8 cellular contexts compared by ENCODE assay signal in the genomic region with DNA sequence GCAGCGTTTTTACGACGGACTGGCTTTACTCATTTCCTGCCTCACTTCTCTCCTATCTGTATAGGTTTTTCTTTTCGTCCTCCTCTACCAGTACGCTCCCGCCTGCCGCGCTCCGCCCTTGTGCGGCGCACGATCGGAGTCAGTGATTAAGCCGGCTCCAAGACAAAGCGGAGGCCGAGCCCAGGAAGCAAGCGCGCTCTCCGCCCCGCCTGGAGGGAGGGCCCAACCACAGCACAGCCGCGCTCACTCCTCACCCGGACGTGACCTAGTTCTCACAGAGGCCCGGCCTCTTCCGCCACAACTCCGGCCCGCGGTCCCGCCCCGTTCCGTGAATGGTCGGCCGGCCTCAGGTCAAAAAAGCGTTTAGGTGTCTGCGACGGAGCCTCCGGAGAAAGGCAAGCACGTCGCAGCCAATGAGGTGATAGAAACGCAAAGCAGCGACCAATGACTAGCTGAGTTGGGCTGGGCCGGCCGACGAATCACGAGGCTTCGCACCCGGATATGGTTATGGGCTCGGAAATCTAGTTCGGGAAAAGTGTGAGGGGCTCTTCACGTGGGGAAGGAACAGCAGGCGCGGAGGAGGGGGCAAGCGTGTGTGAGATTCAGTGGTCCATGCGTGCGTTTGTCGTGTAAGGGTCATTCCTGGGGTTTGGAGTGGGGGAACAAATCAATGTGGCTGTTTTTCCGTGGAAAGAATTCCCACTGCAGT. TPM values are rescaled to one million over a fixed set of nuclear protein-coding genes. Genes with fewer than 3 reads are reported as not detected.
DNase-seq lines count a peak whose midpoint lies in the region; ATAC-seq and TF ChIP-seq lines count a peak whose summit lies in the region.

A gene with protein sequence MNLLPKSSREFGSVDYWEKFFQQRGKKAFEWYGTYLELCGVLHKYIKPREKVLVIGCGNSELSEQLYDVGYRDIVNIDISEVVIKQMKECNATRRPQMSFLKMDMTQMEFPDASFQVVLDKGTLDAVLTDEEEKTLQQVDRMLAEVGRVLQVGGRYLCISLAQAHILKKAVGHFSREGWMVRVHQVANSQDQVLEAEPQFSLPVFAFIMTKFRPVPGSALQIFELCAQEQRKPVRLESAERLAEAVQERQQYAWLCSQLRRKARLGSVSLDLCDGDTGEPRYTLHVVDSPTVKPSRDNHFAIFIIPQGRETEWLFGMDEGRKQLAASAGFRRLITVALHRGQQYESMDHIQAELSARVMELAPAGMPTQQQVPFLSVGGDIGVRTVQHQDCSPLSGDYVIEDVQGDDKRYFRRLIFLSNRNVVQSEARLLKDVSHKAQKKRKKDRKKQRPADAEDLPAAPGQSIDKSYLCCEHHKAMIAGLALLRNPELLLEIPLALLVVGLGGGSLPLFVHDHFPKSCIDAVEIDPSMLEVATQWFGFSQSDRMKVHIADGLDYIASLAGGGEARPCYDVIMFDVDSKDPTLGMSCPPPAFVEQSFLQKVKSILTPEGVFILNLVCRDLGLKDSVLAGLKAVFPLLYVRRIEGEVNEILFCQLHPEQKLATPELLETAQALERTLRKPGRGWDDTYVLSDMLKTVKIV (plus strand): TSS at position 494 of the 709 bp plus-strand sequence. CDS start 308 bp downstream, outside the sequence.

- ATAC-seq in GM19324 (IDR thresholded peaks at IDR 0.05; ENCODE audit: low FRiP score, unreplicated experiment) (peak; percentile 100), HG03469 (IDR thresholded peaks at IDR 0.05; ENCODE audit: unreplicated experiment) (peak; percentile 97)

- CTCF ChIA-PET in BJ (lab: Yijun Ruan, JAX), result interaction anchor here (0.7 to 2.6 kb wide), 4 partner anchors 19 to 205 kb away, joined by 3 to 13 read pairs (median 4); no protein-coding TSS in a partner anchor

- DNase-seq in BJ (ENCODE audit: low read depth) (peak; percentile 97), NCI-H526 treated with DMSO at 0.1 percent for 48 hours (lab: John Stamatoyannopoulos, UW) (peak; percentile 100), colonic mucosa (peak; percentile 99), kidney tubule cell (ENCODE audit: low spot score) (peak; percentile 100)
- DNase-seq in activated CD4-positive, alpha-beta T cell treated with anti-CD3 and anti-CD28 coated beads, Interleukin-2, amount 10 ng/mL, durations not matched to agents 24 days and 14 days, result peak; percentile 100
- DNase-seq in stimulated activated CD4-positive, alpha-beta T cell treated with anti-CD3 and anti-CD28 coated beads, Interleukin-1b, Interleukin-23, amount 100 ng/mL, for 24 hours (ENCODE audit: low read depth in 4 of 4, low spot score in 1 of 4), result peak; percentile 85 to 98 (median 92)

- H3K9me3 Mint-ChIP-seq in activated CD4-positive, alpha-beta T cell treated with anti-CD3 and anti-CD28 coated beads, Interleukin-2, amount 10 ng/mL, durations not matched to agents 24 days and 14 days, result no peaks in the 10 kb centered on the region

- POLR2A ChIA-PET in BJ (lab: Charles Lee), result interaction anchor here (1.2 kb wide), 1 partner anchor 27 kb away, joined by 3 read pairs; no protein-coding TSS in a partner anchor

- peak within 1 kb of the TSS; percentile 74 to 87 for H3K9ac ChIP-seq in colonic mucosa (ENCODE audit: low read depth in 2 of 2, low read length in 2 of 2)

- peaks cover 32% of the 10 kb centered on the region for H3K36me3 Mint-ChIP-seq in activated CD4-positive, alpha-beta T cell treated with anti-CD3 and anti-CD28 coated beads, Interleukin-2, amount 10 ng/mL, durations not matched to agents 24 days and 14 days (ENCODE audit: low read depth)

- peaks cover 11% of the 10 kb centered on the region for H3K36me3 ChIP-seq in BJ (ENCODE audit: control insufficient read depth, insufficient read depth, low read length)
- H3K36me3 ChIP-seq in colonic mucosa, result no peaks in the 10 kb centered on the region

- H3K9me3 ChIP-seq in colonic mucosa, result no peaks in the 10 kb centered on the region

- H3K4me3 ChIP-seq in BJ (ENCODE audit: low read depth, low read length), result peak within 1 kb of the TSS; percentile 75
- H3K4me3 ChIP-seq in colonic mucosa, result peak within 1 kb of the TSS; percentile 62

- H3K27me3 ChIP-seq in BJ (ENCODE audit: control insufficient read depth, insufficient read depth, low read length), result no peaks in the 10 kb centered on the region
- H3K27me3 ChIP-seq in colonic mucosa, result no peaks in the 10 kb centered on the region

- H3K27me3 Mint-ChIP-seq in activated CD4-positive, alpha-beta T cell treated with anti-CD3 and anti-CD28 coated beads, Interleukin-2, amount 10 ng/mL, durations not matched to agents 24 days and 14 days, result no peaks in the 10 kb centered on the region

- H3K4me1 Mint-ChIP-seq in activated CD4-positive, alpha-beta T cell treated with anti-CD3 and anti-CD28 coated beads, Interleukin-2, amount 10 ng/mL, durations not matched to agents 24 days and 14 days, result peaks cover 45% of the 10 kb centered on the region

- peaks cover 9% of the 10 kb centered on the region for H3K4me1 ChIP-seq in colonic mucosa

- H3K27ac Mint-ChIP-seq in activated CD4-positive, alpha-beta T cell treated with anti-CD3 and anti-CD28 coated beads, Interleukin-2, amount 10 ng/mL, durations not matched to agents 24 days and 14 days, result peak within 1 kb of the TSS; percentile 94

- TF ChIP-seq CTCF in BJ (IDR thresholded peaks at IDR 0.05; ENCODE audit: insufficient read depth, low read depth, low read length) (0 out of 2 replicates have a peak, but pooled peaks have one; percentile 11), colonic mucosa (IDR thresholded peaks at IDR 0.05) (no peak)

- intact Hi-C loops in activated CD4-positive, alpha-beta T cell treated with anti-CD3 and anti-CD28 coated beads, Interleukin-2, amount 10 ng/mL, durations not matched to agents 24 days and 14 days (cut with micrococcal nuclease), result loop anchor here (1.0 to 5.0 kb wide), 8 partner anchors 13 to 1889 kb away; a partner anchor contains a TSS
- intact Hi-C loops in colonic mucosa (cut with DNase I), result loop anchor here (5.0 to 10.0 kb wide), 2 partner anchors 39 to 137 kb away; a partner anchor contains a TSS

- peak within 1 kb of the TSS; percentile 98 for H3K4me3 Mint-ChIP-seq in activated CD4-positive, alpha-beta T cell treated with anti-CD3 and anti-CD28 coated beads, Interleukin-2, amount 10 ng/mL, durations not matched to agents 24 days and 14 days

- peak within 1 kb of the TSS; percentile 88 for H3K27ac ChIP-seq in colonic mucosa

RNA-seq across cellular contexts. Expression of the gene that starts here (rescaled TPM):
- 25.9 and 30.1 TPM in 2 replicates for polyA plus RNA-seq in BJ (2011; rRNA removed)
- 16.9 and 27.4 TPM in 2 replicates for polyA minus RNA-seq in BJ (2011; rRNA and poly(A)+ RNA removed)
- 56.1 and 57.8 TPM in 2 replicates for total RNA-seq in activated CD4-positive, alpha-beta T cell treated with anti-CD3 and anti-CD28 coated beads, Interleukin-2, amount 10 ng/mL, durations not matched to agents 24 days and 14 days
- total RNA-seq in colonic mucosa, result 10 to 100 TPM; 19.9 to 42.7 TPM

Comparison
In these comparisons a context has a peak if more than half of its experiments do, and no peak if none do; other contexts are left out.
1. Peak in every context shown above with its lines: DNase-seq, ATAC-seq, H3K4me3 ChIP-seq and H3K27ac ChIP-seq.